Comparison of ENCODE assay signal across 8 cellular contexts in the genomic region with DNA sequence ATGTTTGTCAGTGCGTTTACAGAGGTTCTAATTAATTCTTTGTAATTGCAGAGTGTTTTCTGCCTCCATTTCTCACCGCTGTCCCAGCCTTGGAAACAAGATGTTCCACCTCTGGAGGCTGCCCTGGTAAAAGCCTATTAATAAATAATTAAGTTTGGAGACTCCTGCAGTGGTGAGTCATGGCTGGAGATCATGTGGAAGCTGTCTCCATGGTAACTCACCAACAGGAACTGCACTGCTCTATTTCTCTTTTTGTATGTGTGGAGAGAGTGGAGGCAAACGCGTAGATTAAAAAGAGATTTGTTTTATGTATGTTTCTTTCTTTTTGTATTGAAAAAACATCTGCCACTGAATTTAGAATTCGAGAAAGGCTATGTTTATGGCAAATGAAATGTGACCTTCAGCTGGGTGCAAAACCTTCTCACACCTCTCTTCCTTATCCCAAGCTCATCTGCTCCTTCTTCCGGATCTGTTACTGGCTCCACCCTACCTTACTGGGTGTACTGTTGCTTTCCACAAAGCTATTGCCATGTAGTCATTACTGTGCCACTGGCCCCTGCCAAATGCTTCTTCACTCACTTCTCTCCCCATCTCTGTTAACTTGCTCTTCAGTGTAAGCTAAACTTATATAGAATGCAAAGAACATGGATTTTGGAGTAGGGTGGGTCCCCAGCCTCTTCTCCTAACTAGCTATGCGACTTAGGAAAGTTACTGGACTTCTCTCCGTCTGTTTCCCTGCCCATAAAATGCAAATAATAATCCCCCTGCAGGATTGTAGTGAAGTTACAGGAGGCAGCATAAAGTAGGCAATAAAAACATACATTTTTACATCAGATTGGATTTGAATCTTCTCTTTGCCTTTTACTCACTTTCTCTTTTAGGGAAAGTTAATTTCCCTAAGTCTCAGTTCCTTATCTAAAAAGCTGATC.
DNase-seq lines count a peak whose midpoint lies in the region; ATAC-seq and TF ChIP-seq lines count a peak whose summit lies in the region.

No MANE protein-coding gene starts in this region.

- H2AFZ ChIP-seq in OCI-LY7 (ENCODE audit: low read length) = no peak overlapping the region

- no peak overlapping the region for H3K4me3 ChIP-seq in OCI-LY7 (ENCODE audit: low read depth, low read length, poor library complexity, severe bottlenecking)

- H3K4me1 ChIP-seq in OCI-LY7 (ENCODE audit: insufficient read depth, low read length, poor library complexity, severe bottlenecking) = no peaks in the 10 kb centered on the region

- DNase-seq in H4 (ENCODE audit: low spot score) = peak; percentile 76
- DNase-seq in OCI-LY7 (ENCODE audit: low spot score) = no peak
- peak; percentile 44 for DNase-seq in fibroblast of the conjunctiva (ENCODE audit: low read depth)
- DNase-seq in posterior cingulate gyrus = peak in 7 of 10 donors; percentile 12 to 85 (median 46)
- no peak for DNase-seq in activated naive CD4-positive, alpha-beta T cell treated with anti-CD3 and anti-CD28 coated beads, Interleukin-2, amount 10 ng/mL, durations not matched to agents 7 days and 5 days
- no peak for DNase-seq in T-cell
- DNase-seq in NCI-H128 (lab: John Stamatoyannopoulos, UW; ENCODE audit: unreplicated experiment) = no peak

- H3K27me3 Mint-ChIP-seq in activated naive CD4-positive, alpha-beta T cell treated with anti-CD3 and anti-CD28 coated beads, Interleukin-2, amount 10 ng/mL, durations not matched to agents 7 days and 5 days = no peaks in the 10 kb centered on the region
- peaks cover 0 to 6% of the 10 kb centered on the region in 2 donors for H3K27me3 Mint-ChIP-seq in T-cell

- H3K4me2 ChIP-seq in OCI-LY7 (ENCODE audit: low read length) = no peak overlapping the region

- H4K20me1 ChIP-seq in OCI-LY7 (ENCODE audit: insufficient read depth, low read length) = no peaks in the 10 kb centered on the region

- no peaks in the 10 kb centered on the region for H3K9me3 ChIP-seq in OCI-LY7 (ENCODE audit: low read length)

- no TSS peak for BruUV-seq in OCI-LY7 (replicated peaks; lab: Mats Ljungman, UMichigan)

- intact Hi-C loops in OCI-LY7 (cut with micrococcal nuclease; ENCODE audit: unreplicated experiment) (no loop called here), posterior cingulate gyrus (cut with DNase I) (no loop called here)

- no peaks in the 10 kb centered on the region for H3K36me3 Mint-ChIP-seq in activated naive CD4-positive, alpha-beta T cell treated with anti-CD3 and anti-CD28 coated beads, Interleukin-2, amount 10 ng/mL, durations not matched to agents 7 days and 5 days
- H3K36me3 Mint-ChIP-seq in T-cell = no peaks in the 10 kb centered on the region

- H3K9me3 Mint-ChIP-seq in activated naive CD4-positive, alpha-beta T cell treated with anti-CD3 and anti-CD28 coated beads, Interleukin-2, amount 10 ng/mL, durations not matched to agents 7 days and 5 days = peaks cover 3% of the 10 kb centered on the region
- H3K9me3 Mint-ChIP-seq in T-cell = no peaks in the 10 kb centered on the region

- no peaks in the 10 kb centered on the region for H3K36me3 ChIP-seq in OCI-LY7 (ENCODE audit: insufficient read depth, low read length)

- H3K27ac ChIP-seq in OCI-LY7 (ENCODE audit: low read depth, low read length, poor library complexity, severe bottlenecking) = no peak overlapping the region

- ATAC-seq in HG02798 (IDR thresholded peaks at IDR 0.05; ENCODE audit: poor library complexity, unreplicated experiment) = no peak
- no peak for ATAC-seq in T-cell (replicated peaks in 1 of 4)

- no peak overlapping the region for H3K4me3 Mint-ChIP-seq in activated naive CD4-positive, alpha-beta T cell treated with anti-CD3 and anti-CD28 coated beads, Interleukin-2, amount 10 ng/mL, durations not matched to agents 7 days and 5 days
- no peak overlapping the region for H3K4me3 Mint-ChIP-seq in T-cell

- no peaks in the 10 kb centered on the region for H3K79me2 ChIP-seq in OCI-LY7 (ENCODE audit: insufficient read depth, low read depth, low read length)

- no peaks in the 10 kb centered on the region for H3K9me2 ChIP-seq in OCI-LY7 (ENCODE audit: insufficient read depth, low read length)

- CTCF ChIA-PET in OCI-LY7 (lab: Charles Lee; ENCODE audit: unreplicated experiment) = no interaction called here
- CTCF ChIA-PET in activated naive CD4-positive, alpha-beta T cell treated with anti-CD3 and anti-CD28 coated beads, Interleukin-2, amount 10 ng/mL, durations not matched to agents 7 days and 5 days (lab: Charles Lee) = no interaction called here
- CTCF ChIA-PET in T-cell (lab: Charles Lee) = interaction anchor here in 1 of 2 donors (0.7 kb wide), 1 partner anchor 1516 kb away, joined by 3 read pairs; no protein-coding TSS in a partner anchor

- H3K4me1 Mint-ChIP-seq in activated naive CD4-positive, alpha-beta T cell treated with anti-CD3 and anti-CD28 coated beads, Interleukin-2, amount 10 ng/mL, durations not matched to agents 7 days and 5 days = no peaks in the 10 kb centered on the region
- H3K4me1 Mint-ChIP-seq in T-cell = peaks cover 0 to 3% (median 0%) of the 10 kb centered on the region in 3 donors

- H3K27ac Mint-ChIP-seq in activated naive CD4-positive, alpha-beta T cell treated with anti-CD3 and anti-CD28 coated beads, Interleukin-2, amount 10 ng/mL, durations not matched to agents 7 days and 5 days = no peak overlapping the region
- H3K27ac Mint-ChIP-seq in T-cell = no peak overlapping the region

- POLR2A ChIA-PET in OCI-LY7 (lab: Charles Lee) = interaction anchor here (0.7 kb wide), 1 partner anchor 237 kb away, joined by 4 read pairs; no protein-coding TSS in a partner anchor
- POLR2A ChIA-PET in T-cell (lab: Charles Lee) = no interaction called here

- 0 out of 2 replicates have a peak, but pooled peaks have one; percentile 18 for TF ChIP-seq CTCF in OCI-LY7 (conservative IDR thresholded peaks at IDR 0.05; ENCODE audit: low read length)

Comparison
In these comparisons a context has a peak if more than half of its experiments do, and no peak if none do; other contexts are left out.
1. DNase-seq: peak in H4 (single experiment), fibroblast of the conjunctiva (single experiment) and posterior cingulate gyrus (7 of 10); none in OCI-LY7 (single experiment), activated naive CD4-positive, alpha-beta T cell treated with anti-CD3 and anti-CD28 coated beads, Interleukin-2, amount 10 ng/mL, durations not matched to agents 7 days and 5 days (single experiment), T-cell (0 of 34) and NCI-H128 (single experiment).